27 cellular contexts compared by ENCODE assay signal in genomic region chr3:72213296-72214064, GRCh38.
DNase-seq lines count a peak whose midpoint lies in the region; ATAC-seq, FAIRE-seq and TF ChIP-seq lines count a peak whose summit lies in the region.
"Had no signal": no experiment of that assay in that cellular context is flagged by ENCODE, and none has a peak within 500 bp of the region (broad histone marks: within the 10 kb centered on the region; RNA-seq: fewer than 3 reads in every experiment).

No MANE protein-coding gene starts in this region.

- no TSS peak for BruUV-seq in HepG2 (replicated peaks; lab: Mats Ljungman, UMichigan)

- TF ChIP-seq CTCF in HepG2 (CRISPR knock-in tag; IDR thresholded peaks at IDR 0.05) (no peak), right lobe of liver (IDR thresholded peaks at IDR 0.05) (no peak), choroid plexus epithelial cell (conservative IDR thresholded peaks at IDR 0.05; ENCODE audit: low read depth, low read length) (no peak), Peyer's patch (IDR thresholded peaks at IDR 0.05) (no peak)

- no peak for TF ChIP-seq EP300 in HepG2 (IDR thresholded peaks at IDR 0.05; ENCODE audit: low read depth in 2 of 2, low read length in 2 of 2)
- no peak for TF ChIP-seq EP300 in HepG2 (CRISPR knock-in tag; IDR thresholded peaks at IDR 0.05; ENCODE audit: borderline replicate concordance)

- 51% methylated on average over 10 of the region's 10 CpGs for WGBS in HepG2 (ENCODE audit: low lambda C conversion rate)
- 61% methylated on average over 9 of the region's 10 CpGs for WGBS in right lobe of liver (ENCODE audit: insufficient coverage, low coverage, low lambda C conversion rate, missing lambda C conversion rate)

- no peak overlapping the region for H3K4me3 ChIP-seq in HepG2 (replicated peaks in 1 of 3; ENCODE audit: insufficient read depth in 1 of 3, low read depth in 2 of 3, low read length in 3 of 3)
- no peak overlapping the region for H3K4me3 ChIP-seq in right lobe of liver
- no peak overlapping the region for H3K4me3 ChIP-seq in choroid plexus epithelial cell (ENCODE audit: low read depth, low read length)
- no peak overlapping the region for H3K4me3 ChIP-seq in Peyer's patch
- H3K4me3 ChIP-seq: MG63, PC-9, SJSA1 had no signal

- CTCF ChIA-PET in HepG2 (lab: Yijun Ruan, JAX; ENCODE audit: low intra/inter-chr PET ratio, low total read pairs), result no interaction called here

- H4K20me1 ChIP-seq in HepG2 (ENCODE audit: insufficient read depth, low read length), result no peaks in the 10 kb centered on the region

- in situ Hi-C loops in HepG2 (cut with HindIII; ENCODE audit: extremely low pct_ligation_motif_present, low pct_unique_long_range_greater_than_20kb), result no loop called here

- no peaks in the 10 kb centered on the region for H3K36me3 Mint-ChIP-seq in immature natural killer cell
- H3K36me3 Mint-ChIP-seq: CD8-positive, alpha-beta memory T cell had no signal

- FAIRE-seq in HepG2 (lab: Jason Lieb, UNC), result no peak
- FAIRE-seq: HTR-8/SVneo had no signal

- intact Hi-C loops in HepG2 (cut with micrococcal nuclease; ENCODE audit: unreplicated experiment) (no loop called here), right lobe of liver (cut with DNase I) (no loop called here)

- H3K4me2 ChIP-seq in HepG2 (ENCODE audit: low read depth, low read length), result no peak overlapping the region
- H3K4me2 ChIP-seq: PC-9 had no signal

- H3K9me3 ChIP-seq in HepG2 (ENCODE audit: low read length) (no peaks in the 10 kb centered on the region), right lobe of liver (no peaks in the 10 kb centered on the region), Peyer's patch (no peaks in the 10 kb centered on the region)
- H3K9me3 ChIP-seq: MG63, SJSA1 had no signal

- H3K36me3 ChIP-seq in HepG2 (replicated peaks in 1 of 2; ENCODE audit: control insufficient read depth in 1 of 2, insufficient read depth in 2 of 2, low read length in 2 of 2), result no peaks in the 10 kb centered on the region
- no peaks in the 10 kb centered on the region for H3K36me3 ChIP-seq in right lobe of liver
- no peaks in the 10 kb centered on the region for H3K36me3 ChIP-seq in Peyer's patch
- H3K36me3 ChIP-seq: MG63, SJSA1 had no signal

- peaks cover 0 to 2% (median 0%) of the 10 kb centered on the region in 3 donors for H3K27me3 Mint-ChIP-seq in immature natural killer cell (ENCODE audit: low read depth in 3 of 3)

- TF ChIP-seq RAD21 in HepG2 (CRISPR knock-in tag; IDR thresholded peaks at IDR 0.05), result no peak

- H3K9me3 Mint-ChIP-seq in immature natural killer cell, result no peaks in the 10 kb centered on the region
- H3K9me3 Mint-ChIP-seq: CD8-positive, alpha-beta memory T cell had no signal

- H3K4me1 Mint-ChIP-seq in immature natural killer cell, result no peaks in the 10 kb centered on the region
- H3K4me1 Mint-ChIP-seq: CD8-positive, alpha-beta memory T cell had no signal

- no peak overlapping the region for H2AFZ ChIP-seq in HepG2 (ENCODE audit: low read length)
- H2AFZ ChIP-seq: PC-9 had no signal

- no peaks in the 10 kb centered on the region for H3K4me1 ChIP-seq in HepG2 (ENCODE audit: insufficient read depth, low read length)
- H3K4me1 ChIP-seq in right lobe of liver, result no peaks in the 10 kb centered on the region
- H3K4me1 ChIP-seq in Peyer's patch, result no peaks in the 10 kb centered on the region

- no peak overlapping the region for H3K4me3 Mint-ChIP-seq in immature natural killer cell
- H3K4me3 Mint-ChIP-seq: B cell; CD8-positive, alpha-beta memory T cell had no signal

- H3K9ac ChIP-seq in HepG2 (ENCODE audit: insufficient read depth, low read depth, low read length), result no peak overlapping the region

- H3K27ac ChIP-seq in HepG2 (ENCODE audit: extremely low read length, insufficient read depth, low read length) (no peak overlapping the region), right lobe of liver (no peak overlapping the region), Peyer's patch (no peak overlapping the region)
- H3K27ac ChIP-seq: 22Rv1, C4-2B, PC-9, SJSA1 had no signal

- no peak overlapping the region for H3K27ac Mint-ChIP-seq in immature natural killer cell
- H3K27ac Mint-ChIP-seq: B cell had no signal

- H3K79me2 ChIP-seq in HepG2 (ENCODE audit: insufficient read depth, low read length), result no peaks in the 10 kb centered on the region

- DNase-seq in HepG2 (ENCODE audit: low spot score) (no peak), right lobe of liver (no peak), choroid plexus epithelial cell (ENCODE audit: low read depth) (peak; percentile 7), foreskin melanocyte (peak; percentile 48), NCI-H1105 (lab: John Stamatoyannopoulos, UW) (no peak), Peyer's patch (no peak), immature natural killer cell (no peak)
- DNase-seq: CD8-positive, alpha-beta memory T cell; DMS 273 treated with DMSO at 0.1 percent for 48 hours; DMS79 treated with DMSO at 0.1 percent for 48 hours; H7; KG1; MG63; NCI-H1417; NCI-H1694 treated with DMSO at 0.1 percent for 48 hours; NCI-H2081; NCI-H2227 treated with DMSO at 0.1 percent for 48 hours; NCI-H526 treated with DMSO at 0.1 percent for 48 hours; PC-9; Right ventricle myocardium superior; RPMI8226 had no signal

- no peak for ATAC-seq in HepG2
- ATAC-seq in right lobe of liver, result no peak
- no peak for ATAC-seq in HG03520 (IDR thresholded peaks at IDR 0.05; ENCODE audit: unreplicated experiment)

- H3K27me3 ChIP-seq in HepG2 (ENCODE audit: control insufficient read depth in 1 of 2, insufficient read depth in 2 of 2, low read length in 2 of 2) (peaks cover 0 to 3% of the 10 kb centered on the region in 2 experiments; a peak in 1 of 5 replicates), right lobe of liver (no peaks in the 10 kb centered on the region), Peyer's patch (no peaks in the 10 kb centered on the region)
- H3K27me3 ChIP-seq: MG63, SJSA1 had no signal

- POLR2A ChIA-PET in HepG2 (lab: Yijun Ruan, JAX), result no interaction called here

- no peak for TF ChIP-seq POLR2A in HepG2 (IDR thresholded peaks at IDR 0.05; ENCODE audit: insufficient read depth in 1 of 2, low read depth in 2 of 2, low read length in 2 of 2)
- no peak for TF ChIP-seq POLR2A in right lobe of liver (IDR thresholded peaks at IDR 0.05)
- no peak for TF ChIP-seq POLR2A in Peyer's patch (IDR thresholded peaks at IDR 0.05)

TF ChIP-seq in HepG2, 621 proteins besides CTCF, POLR2A, EP300 and RAD21:
- no peak for TF ChIP-seq KAT7 (CRISPR knock-in tag; IDR thresholded peaks at IDR 0.05; ENCODE audit: borderline replicate concordance)
- no peak for TF ChIP-seq ZBTB40 (IDR thresholded peaks at IDR 0.05)
- TF ChIP-seq ZBTB40 (CRISPR knock-in tag; IDR thresholded peaks at IDR 0.05), result peak; percentile 56; the same call in 1 of the 2 replicates

Comparison
In these comparisons a context has a peak if more than half of its experiments do, and no peak if none do; other contexts are left out.
1. DNase-seq: peak in choroid plexus epithelial cell (single experiment) and foreskin melanocyte (single experiment); none in HepG2 (single experiment), right lobe of liver (0 of 3), NCI-H1105 (single experiment), Peyer's patch (0 of 3) and immature natural killer cell (0 of 3).